20 cellular contexts compared by ENCODE assay signal in genomic region chrX:6291444-6291843, GRCh38.
DNase-seq lines count a peak whose midpoint lies in the region; ATAC-seq, FAIRE-seq and TF ChIP-seq lines count a peak whose summit lies in the region.
"Had no signal": no experiment of that assay in that cellular context is flagged by ENCODE, and none has a peak within 500 bp of the region (broad histone marks: within the 10 kb centered on the region; RNA-seq: fewer than 3 reads in every experiment).

No MANE protein-coding gene starts in this region.

- peak; percentile 41 for FAIRE-seq in kidney (lab: Jason Lieb, UNC)
- FAIRE-seq in pancreas (lab: Jason Lieb, UNC) = peak; percentile 29
- FAIRE-seq: GM12891, GM18507, H54 had no signal

- ATAC-seq in SK-N-SH treated with all-trans-retinoic acid at 6 μM for 48 hours (no peak), pancreas (no peak), GM21723 (IDR thresholded peaks at IDR 0.05; ENCODE audit: unreplicated experiment) (no peak)

- no peaks in the 10 kb centered on the region for H3K79me2 ChIP-seq in OCI-LY7 (ENCODE audit: insufficient read depth, low read depth, low read length)

- DNase-seq in SK-N-DZ (ENCODE audit: low spot score) = peak; percentile 86
- DNase-seq in kidney = no peak
- no peak for DNase-seq in pancreas
- no peak for DNase-seq in NCI-H526 treated with DMSO at 0.1 percent for 48 hours (lab: John Stamatoyannopoulos, UW)
- DNase-seq in OCI-LY7 (ENCODE audit: low spot score) = no peak
- DNase-seq: C1 segment of cervical spinal cord; Calu3; CD4-positive, alpha-beta memory T cell; COR-L47; DMS53; DMS79 treated with DMSO at 0.1 percent for 48 hours; GF-D8; GOT3; HFFc6 had no signal

- H3K36me3 ChIP-seq in kidney (ENCODE audit: control insufficient read depth in 1 of 2, insufficient read depth in 2 of 2, low read length in 2 of 2) (no peaks in the 10 kb centered on the region), pancreas (no peaks in the 10 kb centered on the region), OCI-LY7 (ENCODE audit: insufficient read depth, low read length) (no peaks in the 10 kb centered on the region)
- H3K36me3 ChIP-seq: HAP-1 had no signal

- intact Hi-C loops in kidney (cut with DNase I) (no loop called here), pancreas (cut with DNase I) (no loop called here), OCI-LY7 (cut with micrococcal nuclease; ENCODE audit: unreplicated experiment) (no loop called here)

- no peak overlapping the region for H2AFZ ChIP-seq in OCI-LY7 (ENCODE audit: low read length)

- H3K9ac ChIP-seq in kidney (ENCODE audit: low read length in 2 of 2) = no peak overlapping the region

- POLR2A ChIA-PET in OCI-LY7 (lab: Charles Lee) = no interaction called here

- no peak for TF ChIP-seq CTCF in kidney (IDR thresholded peaks at IDR 0.05; ENCODE audit: borderline replicate concordance, extremely low read depth, insufficient read depth)
- no peak for TF ChIP-seq CTCF in pancreas (IDR thresholded peaks at IDR 0.05)
- no peak for TF ChIP-seq CTCF in OCI-LY7 (conservative IDR thresholded peaks at IDR 0.05; ENCODE audit: low read length)

- no peaks in the 10 kb centered on the region for H4K20me1 ChIP-seq in OCI-LY7 (ENCODE audit: insufficient read depth, low read length)

- H3K4me3 ChIP-seq in kidney (ENCODE audit: low read length in 2 of 2) = no peak overlapping the region
- H3K4me3 ChIP-seq in pancreas = no peak overlapping the region
- no peak overlapping the region for H3K4me3 ChIP-seq in OCI-LY7 (ENCODE audit: low read depth, low read length, poor library complexity, severe bottlenecking)
- H3K4me3 ChIP-seq: HAP-1 had no signal

- CTCF ChIA-PET in OCI-LY7 (lab: Charles Lee; ENCODE audit: unreplicated experiment) = no interaction called here

- H3K4me2 ChIP-seq in OCI-LY7 (ENCODE audit: low read length) = no peak overlapping the region

- WGBS in pancreas, 2 donors = 58 to 67% methylated on average over 5 of the region's 5 CpGs

- H3K9me3 ChIP-seq in kidney (ENCODE audit: control insufficient read depth in 1 of 2, low read length in 2 of 2) (no peaks in the 10 kb centered on the region), pancreas (no peaks in the 10 kb centered on the region), OCI-LY7 (ENCODE audit: low read length) (no peaks in the 10 kb centered on the region)
- H3K9me3 ChIP-seq: HAP-1 had no signal

- H3K9me2 ChIP-seq in OCI-LY7 (ENCODE audit: insufficient read depth, low read length) = no peaks in the 10 kb centered on the region

- peaks cover 0 to 5% (median 3%) of the 10 kb centered on the region in 4 donors for H3K27me3 ChIP-seq in pancreas

- H3K4me1 ChIP-seq in kidney (ENCODE audit: control insufficient read depth in 1 of 2, insufficient read depth in 1 of 2, low read depth in 1 of 2, low read length in 2 of 2) (no peaks in the 10 kb centered on the region), pancreas (no peaks in the 10 kb centered on the region), OCI-LY7 (ENCODE audit: insufficient read depth, low read length, poor library complexity, severe bottlenecking) (no peaks in the 10 kb centered on the region)
- H3K4me1 ChIP-seq: HAP-1 had no signal

- BruUV-seq in OCI-LY7 (replicated peaks; lab: Mats Ljungman, UMichigan) = no TSS peak

- H3K27ac ChIP-seq in kidney (ENCODE audit: low read depth in 2 of 2, low read length in 2 of 2) = no peak overlapping the region
- H3K27ac ChIP-seq in pancreas = no peak overlapping the region
- H3K27ac ChIP-seq in OCI-LY7 (ENCODE audit: low read depth, low read length, poor library complexity, severe bottlenecking) = no peak overlapping the region

TF ChIP-seq in SK-N-SH treated with all-trans-retinoic acid at 6 μM for 48 hours, 23 proteins besides CTCF, POLR2A, EP300 and RAD21:
- TF ChIP-seq TSHZ2 (CRISPR knock-in tag; IDR thresholded peaks at IDR 0.05) (no peak), TCF4 (CRISPR knock-in tag; IDR thresholded peaks at IDR 0.05; ENCODE audit: borderline replicate concordance) (peak; percentile 67; the same call in 1 of the 2 replicates), ZC3H10 (CRISPR knock-in tag; IDR thresholded peaks at IDR 0.05) (no peak)
TF ChIP-seq in SK-N-SH treated with all-trans-retinoic acid at 6 μM for 48 hours: peak in this region for 1.
